Comparison of ENCODE assay signal across 2 cellular contexts in genomic region chr18:70693196-70693595, GRCh38.
TF ChIP-seq lines count a peak whose summit lies in the region.

No MANE protein-coding gene starts in this region.

TF ChIP-seq in SK-N-SH, 30 proteins besides CTCF, POLR2A, EP300 and RAD21 (continued from another document):
- TF ChIP-seq TEAD4 (IDR thresholded peaks at IDR 0.05; ENCODE audit: borderline replicate concordance, insufficient read depth) (no peak), MXI1 (IDR thresholded peaks at IDR 0.05; ENCODE audit: low read depth, low read length) (no peak), RCOR1 (IDR thresholded peaks at IDR 0.05; ENCODE audit: low read length) (no peak)

TF ChIP-seq in SK-N-SH treated with all-trans-retinoic acid at 6 μM for 48 hours, 23 proteins besides CTCF, POLR2A, EP300 and RAD21 (continued from another document):
- no peak for TF ChIP-seq POU6F1 (CRISPR knock-in tag; IDR thresholded peaks at IDR 0.05; ENCODE audit: borderline replicate concordance, low read depth)
- TF ChIP-seq BACH2 (CRISPR knock-in tag; IDR thresholded peaks at IDR 0.05; ENCODE audit: borderline replicate concordance): no peak
- no peak for TF ChIP-seq RARB (CRISPR knock-in tag; IDR thresholded peaks at IDR 0.05)
- no peak for TF ChIP-seq ZNF8 (CRISPR knock-in tag; IDR thresholded peaks at IDR 0.05)
- TF ChIP-seq TOX (CRISPR knock-in tag; IDR thresholded peaks at IDR 0.05; ENCODE audit: borderline replicate concordance): no peak
- TF ChIP-seq, protein P1, sequence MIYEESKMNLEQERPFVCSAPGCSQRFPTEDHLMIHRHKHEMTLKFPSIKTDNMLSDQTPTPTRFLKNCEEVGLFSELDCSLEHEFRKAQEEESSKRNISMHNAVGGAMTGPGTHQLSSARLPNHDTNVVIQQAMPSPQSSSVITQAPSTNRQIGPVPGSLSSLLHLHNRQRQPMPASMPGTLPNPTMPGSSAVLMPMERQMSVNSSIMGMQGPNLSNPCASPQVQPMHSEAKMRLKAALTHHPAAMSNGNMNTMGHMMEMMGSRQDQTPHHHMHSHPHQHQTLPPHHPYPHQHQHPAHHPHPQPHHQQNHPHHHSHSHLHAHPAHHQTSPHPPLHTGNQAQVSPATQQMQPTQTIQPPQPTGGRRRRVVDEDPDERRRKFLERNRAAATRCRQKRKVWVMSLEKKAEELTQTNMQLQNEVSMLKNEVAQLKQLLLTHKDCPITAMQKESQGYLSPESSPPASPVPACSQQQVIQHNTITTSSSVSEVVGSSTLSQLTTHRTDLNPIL (CRISPR knock-in tag; IDR thresholded peaks at IDR 0.05; ENCODE audit: low read depth): no peak
- no peak for TF ChIP-seq CSDC2 (CRISPR knock-in tag; IDR thresholded peaks at IDR 0.05)
- no peak for TF ChIP-seq ARNTL (CRISPR knock-in tag; IDR thresholded peaks at IDR 0.05; ENCODE audit: borderline replicate concordance, low read depth)
- TF ChIP-seq ZFP3 (CRISPR knock-in tag; IDR thresholded peaks at IDR 0.05): no peak
- TF ChIP-seq ZC3H10 (CRISPR knock-in tag; IDR thresholded peaks at IDR 0.05): no peak
- no peak for TF ChIP-seq TCF4 (CRISPR knock-in tag; IDR thresholded peaks at IDR 0.05; ENCODE audit: borderline replicate concordance)
- TF ChIP-seq ZFP30 (CRISPR knock-in tag; IDR thresholded peaks at IDR 0.05): no peak
- TF ChIP-seq, protein P2, sequence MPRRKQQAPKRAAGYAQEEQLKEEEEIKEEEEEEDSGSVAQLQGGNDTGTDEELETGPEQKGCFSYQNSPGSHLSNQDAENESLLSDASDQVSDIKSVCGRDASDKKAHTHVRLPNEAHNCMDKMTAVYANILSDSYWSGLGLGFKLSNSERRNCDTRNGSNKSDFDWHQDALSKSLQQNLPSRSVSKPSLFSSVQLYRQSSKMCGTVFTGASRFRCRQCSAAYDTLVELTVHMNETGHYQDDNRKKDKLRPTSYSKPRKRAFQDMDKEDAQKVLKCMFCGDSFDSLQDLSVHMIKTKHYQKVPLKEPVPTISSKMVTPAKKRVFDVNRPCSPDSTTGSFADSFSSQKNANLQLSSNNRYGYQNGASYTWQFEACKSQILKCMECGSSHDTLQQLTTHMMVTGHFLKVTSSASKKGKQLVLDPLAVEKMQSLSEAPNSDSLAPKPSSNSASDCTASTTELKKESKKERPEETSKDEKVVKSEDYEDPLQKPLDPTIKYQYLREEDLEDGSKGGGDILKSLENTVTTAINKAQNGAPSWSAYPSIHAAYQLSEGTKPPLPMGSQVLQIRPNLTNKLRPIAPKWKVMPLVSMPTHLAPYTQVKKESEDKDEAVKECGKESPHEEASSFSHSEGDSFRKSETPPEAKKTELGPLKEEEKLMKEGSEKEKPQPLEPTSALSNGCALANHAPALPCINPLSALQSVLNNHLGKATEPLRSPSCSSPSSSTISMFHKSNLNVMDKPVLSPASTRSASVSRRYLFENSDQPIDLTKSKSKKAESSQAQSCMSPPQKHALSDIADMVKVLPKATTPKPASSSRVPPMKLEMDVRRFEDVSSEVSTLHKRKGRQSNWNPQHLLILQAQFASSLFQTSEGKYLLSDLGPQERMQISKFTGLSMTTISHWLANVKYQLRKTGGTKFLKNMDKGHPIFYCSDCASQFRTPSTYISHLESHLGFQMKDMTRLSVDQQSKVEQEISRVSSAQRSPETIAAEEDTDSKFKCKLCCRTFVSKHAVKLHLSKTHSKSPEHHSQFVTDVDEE (CRISPR knock-in tag; IDR thresholded peaks at IDR 0.05): no peak
